20 cellular contexts compared by ENCODE assay signal in the genomic region with DNA sequence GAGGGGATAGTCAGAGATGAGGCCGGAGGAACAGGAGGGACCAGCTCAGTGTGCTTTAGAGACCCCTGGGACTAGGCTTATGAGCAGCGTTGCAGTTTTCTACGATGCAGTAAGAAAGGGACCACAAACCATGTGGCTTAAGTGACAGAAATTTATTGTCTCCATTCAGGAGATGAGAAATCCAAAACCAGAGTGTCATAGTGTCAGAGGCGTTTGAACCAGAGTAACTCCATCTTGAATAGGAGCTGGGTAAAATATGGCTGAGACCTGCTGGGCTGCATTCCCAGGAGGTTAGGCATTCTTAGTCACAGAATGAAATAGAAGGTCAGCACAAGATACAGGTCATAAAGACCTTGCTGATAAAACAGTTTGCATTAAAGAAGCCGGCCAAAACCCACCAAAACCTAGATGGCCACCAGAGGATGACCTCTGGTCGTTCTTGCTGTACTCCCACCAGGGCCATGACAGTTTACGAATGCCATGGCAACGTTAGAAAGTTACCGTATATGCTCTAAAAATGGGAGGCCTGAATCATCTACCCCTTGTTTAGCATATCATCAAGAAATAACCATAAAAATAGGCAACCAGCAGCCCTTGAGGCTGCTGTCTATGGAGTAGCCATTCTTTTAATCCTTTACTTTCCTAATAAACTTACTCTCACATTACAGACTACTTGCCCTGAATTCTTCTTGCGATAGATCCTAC.
"Had no signal": no experiment of that assay in that cellular context is flagged by ENCODE, and none has a peak within 500 bp of the region (broad histone marks: within the 10 kb centered on the region; RNA-seq: fewer than 3 reads in every experiment).

No MANE protein-coding gene starts in this region.

- H3K27ac ChIP-seq: ascending aorta, esophagus squamous epithelium, heart right ventricle, ovary, psoas muscle, skin epidermis, testis, upper lobe of right lung had no signal

- FAIRE-seq: endothelial cell of umbilical vein had no signal

- H3K36me3 ChIP-seq: ascending aorta, esophagus squamous epithelium, heart right ventricle, ovary, upper lobe of right lung had no signal

- H3K9me3 ChIP-seq: ascending aorta, esophagus squamous epithelium, heart right ventricle, ovary, psoas muscle, testis, upper lobe of right lung had no signal

- DNase-seq: activated CD4-positive, alpha-beta T cell treated with anti-CD3 and anti-CD28 coated beads, Interleukin-2, amount 10 ng/mL, durations not matched to agents 7 days and 5 days; activated CD8-positive, alpha-beta T cell treated with anti-CD3 and anti-CD28 coated beads, Interleukin-2, amount 10 ng/mL, durations not matched to agents 7 days and 5 days; activated effector memory CD4-positive, alpha-beta T cell treated with Interleukin-2 at 50 U/mL for 16 hours; activated naive CD4-positive, alpha-beta T cell treated with anti-CD3 and anti-CD28 coated beads, Interleukin-2, amount 50 U/mL, for 16 hours; activated T-cell treated with anti-CD3 and anti-CD28 coated beads, Interleukin-2, amount 50 U/mL, for 48 hours; effector CD8-positive, alpha-beta T cell; esophagus squamous epithelium; heart right ventricle; kidney glomerular epithelial cell; naive thymus-derived CD4-positive, alpha-beta T cell; ovary; psoas muscle; right cardiac atrium; stimulated activated CD4-positive, alpha-beta T cell treated with anti-CD3 and anti-CD28 coated beads, Interleukin-4, amount 100 ng/mL, for 1 hour; testis; upper lobe of right lung had no signal

- H3K4me3 ChIP-seq: ascending aorta, esophagus squamous epithelium, heart right ventricle, ovary, psoas muscle, skin epidermis, testis, upper lobe of right lung had no signal

- H3K27me3 ChIP-seq: ascending aorta, heart right ventricle, ovary, testis, upper lobe of right lung had no signal

- ATAC-seq: activated CD8-positive, alpha-beta T cell treated with anti-CD3 and anti-CD28 coated beads, Interleukin-2, amount 10 ng/mL, durations not matched to agents 7 days and 5 days; heart right ventricle; naive thymus-derived CD4-positive, alpha-beta T cell; psoas muscle; right cardiac atrium; stimulated activated memory B cell treated with anti-CD40 and anti-IgM and Interleukin-4, amounts not matched to agents 10 μg/mL and 1 μg/mL and 100 μg/mL, for 72 hours; upper lobe of right lung had no signal
